8 cellular contexts compared by ENCODE assay signal in genomic region chr3:108388136-108389132, GRCh38.
A peak's percentile ranks its signal among the peaks of the same experiment; 100 is the strongest.
DNase-seq lines count a peak whose midpoint lies in the region; ATAC-seq, FAIRE-seq and TF ChIP-seq lines count a peak whose summit lies in the region.

No MANE protein-coding gene starts in this region.

- H3F3A ChIP-seq in smooth muscle cell (ENCODE audit: low read depth), result no peaks in the 10 kb centered on the region

- peak; percentile 89 for FAIRE-seq in GM19239 (lab: Jason Lieb, UNC)

- CTCF ChIA-PET in A673 (lab: Charles Lee), result no interaction called here
- CTCF ChIA-PET in OCI-LY7 (lab: Charles Lee; ENCODE audit: unreplicated experiment), result no interaction called here

- no peaks in the 10 kb centered on the region for H3K36me3 ChIP-seq in A673 (ENCODE audit: insufficient read depth, low read length, poor library complexity, severe bottlenecking)
- H3K36me3 ChIP-seq in OCI-LY7 (ENCODE audit: insufficient read depth, low read length), result no peaks in the 10 kb centered on the region
- no peaks in the 10 kb centered on the region for H3K36me3 ChIP-seq in smooth muscle cell (ENCODE audit: low read depth)
- H3K36me3 ChIP-seq in adrenal gland (replicated peaks in 1 of 2), result no peaks in the 10 kb centered on the region

- no peaks in the 10 kb centered on the region for H3K79me2 ChIP-seq in OCI-LY7 (ENCODE audit: insufficient read depth, low read depth, low read length)
- no peaks in the 10 kb centered on the region for H3K79me2 ChIP-seq in smooth muscle cell (ENCODE audit: low read depth)

- 68% methylated on average over 12 of the region's 12 CpGs for WGBS in smooth muscle cell (ENCODE audit: low lambda C conversion rate)
- 81 to 84% (median 83%) methylated on average over 12 of the region's 12 CpGs for WGBS in adrenal gland, 4 donors

- H3K9me3 ChIP-seq in A673 (ENCODE audit: low read depth, low read length, poor library complexity, severe bottlenecking) (no peaks in the 10 kb centered on the region), OCI-LY7 (ENCODE audit: low read length) (no peaks in the 10 kb centered on the region), smooth muscle cell (replicated peaks; ENCODE audit: low read depth) (no peaks in the 10 kb centered on the region), adrenal gland (replicated peaks in 1 of 3) (no peaks in the 10 kb centered on the region)

- H3K4me1 ChIP-seq in A673 (ENCODE audit: insufficient read depth, low read length, poor library complexity, severe bottlenecking) (no peaks in the 10 kb centered on the region), OCI-LY7 (ENCODE audit: insufficient read depth, low read length, poor library complexity, severe bottlenecking) (no peaks in the 10 kb centered on the region), smooth muscle cell (ENCODE audit: low read depth) (no peaks in the 10 kb centered on the region), adrenal gland (replicated peaks in 1 of 2) (no peaks in the 10 kb centered on the region)

- DNase-seq in A673 (ENCODE audit: low spot score), result peak; percentile 17
- no peak for DNase-seq in GM19239 (ENCODE audit: insufficient read length, low spot score)
- peak; percentile 79 for DNase-seq in NCI-H748 treated with DMSO at 0.1 percent for 48 hours (lab: John Stamatoyannopoulos, UW)
- peak; percentile 35 for DNase-seq in pons (ENCODE audit: low spot score)
- DNase-seq in OCI-LY7 (ENCODE audit: low spot score), result no peak
- no peak for DNase-seq in smooth muscle cell (lab: John Stamatoyannopoulos, UW; ENCODE audit: unreplicated experiment)
- no peak for DNase-seq in adrenal gland

- H3K9me2 ChIP-seq in OCI-LY7 (ENCODE audit: insufficient read depth, low read length), result no peaks in the 10 kb centered on the region

- POLR2A ChIA-PET in A673 (lab: Charles Lee; ENCODE audit: low non-redundant PET), result no interaction called here
- POLR2A ChIA-PET in OCI-LY7 (lab: Charles Lee), result no interaction called here

- H3K4me2 ChIP-seq in OCI-LY7 (ENCODE audit: low read length) (no peak overlapping the region), smooth muscle cell (no peak overlapping the region)

- peak; percentile 65 for ATAC-seq in HG03103 (IDR thresholded peaks at IDR 0.05; ENCODE audit: low read depth, unreplicated experiment)

- intact Hi-C loops in A673 (cut with micrococcal nuclease; ENCODE audit: unreplicated experiment), result no loop called here
- intact Hi-C loops in OCI-LY7 (cut with micrococcal nuclease; ENCODE audit: unreplicated experiment), result no loop called here
- intact Hi-C loops in adrenal gland (cut with DNase I), result no loop called here

- H4K20me1 ChIP-seq in OCI-LY7 (ENCODE audit: insufficient read depth, low read length) (no peaks in the 10 kb centered on the region), smooth muscle cell (ENCODE audit: low read depth) (no peaks in the 10 kb centered on the region)

- H2AFZ ChIP-seq in OCI-LY7 (ENCODE audit: low read length) (no peak overlapping the region), smooth muscle cell (ENCODE audit: low read depth) (no peak overlapping the region)

- no peak overlapping the region for H3K27ac ChIP-seq in A673 (ENCODE audit: low read depth, low read length, poor library complexity, severe bottlenecking)
- H3K27ac ChIP-seq in OCI-LY7 (ENCODE audit: low read depth, low read length, poor library complexity, severe bottlenecking), result no peak overlapping the region
- H3K27ac ChIP-seq in smooth muscle cell (ENCODE audit: low read depth), result no peak overlapping the region
- H3K27ac ChIP-seq in adrenal gland, result no peak overlapping the region

- no peak overlapping the region for H3K9ac ChIP-seq in smooth muscle cell (ENCODE audit: low read depth)

- BruUV-seq in A673 (replicated peaks; lab: Mats Ljungman, UMichigan) (no TSS peak), OCI-LY7 (replicated peaks; lab: Mats Ljungman, UMichigan) (no TSS peak)

- H3K4me3 ChIP-seq in A673 (ENCODE audit: low read depth, low read length, poor library complexity, severe bottlenecking) (no peak overlapping the region), OCI-LY7 (ENCODE audit: low read depth, low read length, poor library complexity, severe bottlenecking) (no peak overlapping the region), smooth muscle cell (no peak overlapping the region), adrenal gland (no peak overlapping the region)

- no peak for TF ChIP-seq CTCF in A673 (conservative IDR thresholded peaks at IDR 0.05; ENCODE audit: low read depth, low read length)
- no peak for TF ChIP-seq CTCF in OCI-LY7 (conservative IDR thresholded peaks at IDR 0.05; ENCODE audit: low read length)
- no peak for TF ChIP-seq CTCF in smooth muscle cell (IDR thresholded peaks at IDR 0.05; ENCODE audit: borderline replicate concordance, insufficient read depth, poor library complexity, severe bottlenecking)
- no peak for TF ChIP-seq CTCF in adrenal gland (IDR thresholded peaks at IDR 0.05)

- no peak for TF ChIP-seq POLR2A in adrenal gland (IDR thresholded peaks at IDR 0.05)

- H3K27me3 ChIP-seq in A673 (replicated peaks; ENCODE audit: insufficient read depth, low read depth, low read length, poor library complexity), result no peaks in the 10 kb centered on the region
- peaks cover 6% of the 10 kb centered on the region for H3K27me3 ChIP-seq in smooth muscle cell (ENCODE audit: low read depth)
- no peaks in the 10 kb centered on the region for H3K27me3 ChIP-seq in adrenal gland

Comparison
In these comparisons a context has a peak if more than half of its experiments do, and no peak if none do; other contexts are left out.
1. DNase-seq: peak in A673 (single experiment), NCI-H748 treated with DMSO at 0.1 percent for 48 hours (single experiment) and pons (single experiment); none in GM19239 (single experiment), OCI-LY7 (single experiment), smooth muscle cell (single experiment) and adrenal gland (0 of 7).